Comparison of ENCODE assay signal across 8 cellular contexts in the genomic region with DNA sequence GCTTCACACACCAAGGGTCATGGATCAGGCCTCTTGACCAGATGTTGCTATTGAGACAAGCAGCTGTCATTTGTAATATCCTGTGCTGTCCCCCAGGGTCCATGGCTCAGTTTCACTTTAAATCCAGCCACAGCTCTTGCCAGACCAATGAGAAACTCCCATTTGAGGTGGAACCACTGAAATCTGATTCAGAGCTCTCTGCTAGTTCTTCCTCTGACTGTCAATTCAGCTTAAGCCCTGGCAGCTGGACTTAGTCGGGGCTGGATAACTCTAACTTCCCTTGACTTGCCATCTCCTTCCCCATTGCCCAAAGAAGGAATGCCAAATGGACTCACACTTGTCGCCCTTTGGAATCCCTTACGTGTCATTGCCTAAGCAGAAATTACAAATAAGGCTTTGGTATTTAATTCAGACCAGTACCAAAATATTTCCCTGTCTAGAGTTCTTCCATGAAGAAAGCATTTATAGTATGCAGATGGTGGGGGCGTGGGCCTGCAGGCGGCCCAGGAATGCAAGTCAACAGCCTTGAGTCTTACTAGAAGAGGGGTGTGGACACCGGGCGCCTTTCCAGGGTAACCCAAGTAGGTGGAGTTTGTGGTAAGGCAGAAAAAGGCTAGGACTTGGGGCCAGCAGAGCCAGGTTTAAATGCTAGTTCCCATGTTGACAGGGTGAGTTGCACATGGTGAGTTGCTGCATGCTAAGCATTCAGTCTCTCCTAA.
DNase-seq lines count a peak whose midpoint lies in the region; TF ChIP-seq lines count a peak whose summit lies in the region.

No MANE protein-coding gene starts in this region.

- peak overlapping the region; percentile 37 for H3K9ac ChIP-seq in GM23248
- H3K9ac ChIP-seq in mesenchymal stem cell (ENCODE audit: low read length): peak overlapping the region; percentile 50

- H3K4me3 ChIP-seq in GM23248: peak overlapping the region; percentile 62
- H3K4me3 ChIP-seq in cardiac fibroblast (replicated peaks in 1 of 2; ENCODE audit: low read depth in 2 of 2, low read length in 2 of 2): peak overlapping the region; percentile 15 to 19
- H3K4me3 ChIP-seq in mesenchymal stem cell (ENCODE audit: insufficient read depth in 1 of 2, low read depth in 1 of 2, low read length in 2 of 2): peak overlapping the region in 1 of 2 experiments; percentile 63

- H3F3A ChIP-seq in GM23248 (ENCODE audit: insufficient read depth): peaks cover 27% of the 10 kb centered on the region

- H2BK15ac ChIP-seq in mesenchymal stem cell (ENCODE audit: low read depth, poor library complexity, severe bottlenecking): no peak overlapping the region

- peak overlapping the region in 1 of 2 experiments; percentile 33 for H3K18ac ChIP-seq in mesenchymal stem cell (ENCODE audit: low read depth in 1 of 2, low read length in 2 of 2)

- no peak overlapping the region for H4K91ac ChIP-seq in mesenchymal stem cell (ENCODE audit: low read length)

- H3K4me1 ChIP-seq in GM23248 (ENCODE audit: insufficient read depth) (peaks cover 28% of the 10 kb centered on the region), mesenchymal stem cell (ENCODE audit: control insufficient read depth, insufficient read depth, low read depth, low read length) (peaks cover 16% of the 10 kb centered on the region)

- peak; percentile 65 for DNase-seq in COLO829 (ENCODE audit: low spot score)
- peak; percentile 99 for DNase-seq in GM23248
- peak; percentile 97 to 98 for DNase-seq in cardiac fibroblast (ENCODE audit: low read depth in 2 of 2)
- peak; percentile 88 for DNase-seq in mesenchymal stem cell
- DNase-seq in posterior cingulate gyrus: no peak
- DNase-seq in NCI-H748 treated with DMSO at 0.1 percent for 48 hours (lab: John Stamatoyannopoulos, UW): no peak
- DNase-seq in NAMALWA (ENCODE audit: low spot score): no peak

- H3K14ac ChIP-seq in mesenchymal stem cell (ENCODE audit: low read length in 2 of 2): no peak overlapping the region

- WGBS in GM23248 (ENCODE audit: low coverage in 1 of 2, low lambda C conversion rate in 2 of 2, missing lambda C conversion rate in 2 of 2), 2 experiments: 0 to 3% methylated on average over 7 of the region's 7 CpGs
- 6% methylated on average over 7 of the region's 7 CpGs for WGBS in mesenchymal stem cell

- no peak overlapping the region for H4K8ac ChIP-seq in mesenchymal stem cell (ENCODE audit: low read length)

- H2BK120ac ChIP-seq in mesenchymal stem cell (ENCODE audit: low read depth, low read length): no peak overlapping the region

- H2BK12ac ChIP-seq in mesenchymal stem cell (ENCODE audit: low read length in 2 of 2): no peak overlapping the region

- in situ Hi-C loops in GM23248 (cut with MboI): no loop called here

- H3K9me3 ChIP-seq in GM23248 (ENCODE audit: low read depth) (no peaks in the 10 kb centered on the region), mesenchymal stem cell (ENCODE audit: control insufficient read depth, low read length) (no peaks in the 10 kb centered on the region)

- no peaks in the 10 kb centered on the region for H4K20me1 ChIP-seq in GM23248 (ENCODE audit: insufficient read depth)

- intact Hi-C loops in posterior cingulate gyrus (cut with DNase I): no loop called here

- no peak for TF ChIP-seq RAD21 in Ishikawa (IDR thresholded peaks at IDR 0.05; ENCODE audit: low read depth)

- H3K23ac ChIP-seq in mesenchymal stem cell (ENCODE audit: low read length in 2 of 2): no peak overlapping the region

- no peaks in the 10 kb centered on the region for H3K36me3 ChIP-seq in GM23248 (ENCODE audit: low read depth)
- no peaks in the 10 kb centered on the region for H3K36me3 ChIP-seq in mesenchymal stem cell (ENCODE audit: control insufficient read depth in 1 of 2, insufficient read depth in 2 of 2, low read depth in 1 of 2, low read length in 2 of 2)

- no peaks in the 10 kb centered on the region for H3K79me1 ChIP-seq in mesenchymal stem cell (replicated peaks; ENCODE audit: low read length, poor library complexity, severe bottlenecking)

- H3K79me2 ChIP-seq in GM23248 (ENCODE audit: insufficient read depth): no peaks in the 10 kb centered on the region

- no peaks in the 10 kb centered on the region for H3K9me2 ChIP-seq in GM23248 (ENCODE audit: insufficient read depth)

- H3K4ac ChIP-seq in mesenchymal stem cell (ENCODE audit: low read depth in 1 of 2, low read length in 2 of 2): no peak overlapping the region

- H2BK5ac ChIP-seq in mesenchymal stem cell (ENCODE audit: low read depth, low read length, poor library complexity, severe bottlenecking): peak overlapping the region; percentile 61

- TF ChIP-seq CTCF in cardiac fibroblast (IDR thresholded peaks at IDR 0.05; ENCODE audit: low read depth, low read length): no peak

- H3K27me3 ChIP-seq in GM23248 (replicated peaks; ENCODE audit: insufficient read depth) (no peaks in the 10 kb centered on the region), mesenchymal stem cell (ENCODE audit: control insufficient read depth in 1 of 2, insufficient read depth in 1 of 2, low read length in 2 of 2) (no peaks in the 10 kb centered on the region)

- H2AFZ ChIP-seq in GM23248 (peak overlapping the region; percentile 44), mesenchymal stem cell (ENCODE audit: low read depth, low read length) (no peak overlapping the region)

- peak overlapping the region; percentile 60 for H3K27ac ChIP-seq in GM23248
- H3K27ac ChIP-seq in mesenchymal stem cell (ENCODE audit: low read length, poor library complexity, severe bottlenecking): peak overlapping the region; percentile 90

- peak; percentile 82 for TF ChIP-seq EP300 in Ishikawa (IDR thresholded peaks at IDR 0.05; ENCODE audit: borderline replicate concordance)

- peak overlapping the region; percentile 95 for H3K4me2 ChIP-seq in GM23248 (ENCODE audit: unreplicated experiment)
- peak overlapping the region; percentile 48 for H3K4me2 ChIP-seq in mesenchymal stem cell (ENCODE audit: low read length, poor library complexity, severe bottlenecking)

- H2AK5ac ChIP-seq in mesenchymal stem cell (ENCODE audit: low read length, severe bottlenecking): peak overlapping the region; percentile 61

TF ChIP-seq in Ishikawa, 13 proteins besides CTCF, POLR2A, EP300 and RAD21:
- TF ChIP-seq FOXM1 (IDR thresholded peaks at IDR 0.05; ENCODE audit: borderline replicate concordance, low read depth) (no peak; the same call in none of the 2 replicates), CREB1 (IDR thresholded peaks at IDR 0.05; ENCODE audit: low read depth) (no peak), ZBTB7A (IDR thresholded peaks at IDR 0.05; ENCODE audit: low read depth) (no peak), MAX (IDR thresholded peaks at IDR 0.05) (peak; percentile 80), TAF1 (IDR thresholded peaks at IDR 0.05; ENCODE audit: low read depth) (0 out of 2 replicates have a peak, but pooled peaks have one; percentile 36), EGR1 (IDR thresholded peaks at IDR 0.05) (peak; percentile 64; the same call in 1 of the 2 replicates), TCF12 (IDR thresholded peaks at IDR 0.05; ENCODE audit: low read depth) (peak; percentile 90), YY1 (IDR thresholded peaks at IDR 0.05; ENCODE audit: low read depth) (peak; percentile 22; the same call in 1 of the 2 replicates), NFIC (IDR thresholded peaks at IDR 0.05) (peak; percentile 80), TEAD4 (IDR thresholded peaks at IDR 0.05) (peak; percentile 95), REST (IDR thresholded peaks at IDR 0.05; ENCODE audit: low read depth) (no peak), CEBPB (IDR thresholded peaks at IDR 0.05) (no peak; the same call in 1 of the 2 replicates)
- TF ChIP-seq, protein P1, sequence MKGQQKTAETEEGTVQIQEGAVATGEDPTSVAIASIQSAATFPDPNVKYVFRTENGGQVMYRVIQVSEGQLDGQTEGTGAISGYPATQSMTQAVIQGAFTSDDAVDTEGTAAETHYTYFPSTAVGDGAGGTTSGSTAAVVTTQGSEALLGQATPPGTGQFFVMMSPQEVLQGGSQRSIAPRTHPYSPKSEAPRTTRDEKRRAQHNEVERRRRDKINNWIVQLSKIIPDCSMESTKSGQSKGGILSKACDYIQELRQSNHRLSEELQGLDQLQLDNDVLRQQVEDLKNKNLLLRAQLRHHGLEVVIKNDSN (IDR thresholded peaks at IDR 0.05): no peak

Comparison
In these comparisons a context has a peak if more than half of its experiments do, and no peak if none do; other contexts are left out.
1. DNase-seq: peak in COLO829 (single experiment), GM23248 (single experiment), cardiac fibroblast (2 of 2) and mesenchymal stem cell (single experiment); none in posterior cingulate gyrus (0 of 10), NCI-H748 treated with DMSO at 0.1 percent for 48 hours (single experiment) and NAMALWA (single experiment).